In the genomic region with DNA sequence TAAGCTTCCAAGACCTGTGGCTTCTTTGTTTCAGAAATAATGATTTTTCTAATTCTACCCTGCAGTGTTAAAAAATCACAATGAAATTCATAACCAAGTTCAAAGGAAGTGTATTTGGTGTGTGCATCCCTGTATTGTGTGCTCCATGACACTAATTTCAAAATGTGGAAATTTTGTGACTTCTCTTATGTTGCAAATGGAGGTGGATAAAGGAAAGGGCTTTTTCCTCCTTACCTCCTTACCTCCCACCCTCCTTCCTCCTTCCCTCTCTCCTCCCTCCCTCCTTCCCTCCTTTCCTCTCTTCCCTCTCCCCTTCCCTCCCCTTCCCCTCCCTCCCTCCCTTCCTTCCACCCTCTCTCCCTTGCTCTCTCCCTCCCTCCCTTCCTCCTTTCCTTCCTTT, we compare ENCODE assay signal across 14 cellular contexts. TPM values are rescaled to one million over a fixed set of nuclear protein-coding genes. Genes with fewer than 3 reads are reported as not detected.
A peak's percentile ranks its signal among the peaks of the same experiment; 100 is the strongest.
DNase-seq lines count a peak whose midpoint lies in the region; ATAC-seq and TF ChIP-seq lines count a peak whose summit lies in the region.
"Had no signal": no experiment of that assay in that cellular context is flagged by ENCODE, and none has a peak within 500 bp of the region (broad histone marks: within the 10 kb centered on the region; RNA-seq: fewer than 3 reads in every experiment).

No MANE protein-coding gene starts in this region.

- H3K4me2 ChIP-seq in GM23338: 0 out of 2 replicates have a peak overlapping the region, but pooled peaks have one; percentile 46
- H3K4me2 ChIP-seq in mesendoderm (ENCODE audit: low read length): no peak overlapping the region

- no peak overlapping the region for H3K23ac ChIP-seq in mesendoderm (ENCODE audit: low read length)

- no peak overlapping the region for H3K9ac ChIP-seq in mesendoderm (ENCODE audit: low read length)
- H3K9ac ChIP-seq: GM23248 had no signal

- H3K27me3 ChIP-seq in GM23338 (ENCODE audit: insufficient read depth) (no peaks in the 10 kb centered on the region), mesendoderm (ENCODE audit: insufficient read depth, low read length, poor library complexity) (no peaks in the 10 kb centered on the region), MG63 (peaks cover 30% of the 10 kb centered on the region)

- H3K79me1 ChIP-seq in mesendoderm (ENCODE audit: low read length): no peaks in the 10 kb centered on the region

- H3K18ac ChIP-seq in mesendoderm (ENCODE audit: low read length): no peak overlapping the region

- no peak overlapping the region for H3K56ac ChIP-seq in mesendoderm (ENCODE audit: low read length)

- H3K4ac ChIP-seq in mesendoderm (ENCODE audit: low read depth, low read length): no peak overlapping the region

- no peaks in the 10 kb centered on the region for H3K36me3 ChIP-seq in GM23338 (ENCODE audit: insufficient read depth)
- no peaks in the 10 kb centered on the region for H3K36me3 ChIP-seq in mesendoderm (ENCODE audit: control insufficient read depth, insufficient read depth, low read length)
- H3K36me3 ChIP-seq in MG63: no peaks in the 10 kb centered on the region
- H3K36me3 ChIP-seq: HAP-1 had no signal

- no peaks in the 10 kb centered on the region for H4K20me1 ChIP-seq in GM23338 (replicated peaks; ENCODE audit: insufficient read depth)

- no peak overlapping the region for H2AK5ac ChIP-seq in mesendoderm (ENCODE audit: low read length)

- H3K4me1 ChIP-seq in GM23338 (ENCODE audit: insufficient read depth): no peaks in the 10 kb centered on the region
- no peaks in the 10 kb centered on the region for H3K4me1 ChIP-seq in mesendoderm (ENCODE audit: control insufficient read depth, low read depth, low read length)
- H3K4me1 ChIP-seq: HAP-1 had no signal

- H3K4me3 Mint-ChIP-seq in GM23338: no peak overlapping the region
- no peak overlapping the region for H3K4me3 Mint-ChIP-seq in activated CD4-positive, alpha-beta T cell treated with anti-CD3 and anti-CD28 coated beads, Interleukin-2, amount 10 ng/mL, durations not matched to agents 24 days and 14 days
- H3K4me3 Mint-ChIP-seq: CD4-positive, alpha-beta memory T cell; HFFc6 had no signal

- H3K4me3 ChIP-seq in GM23338 (peak overlapping the region; percentile 39; the same call in 1 of the 2 replicates), mesendoderm (ENCODE audit: low read length) (no peak overlapping the region), MG63 (no peak overlapping the region)
- H3K4me3 ChIP-seq: GM23248, HAP-1 had no signal

- H3K79me2 ChIP-seq in GM23338 (replicated peaks; ENCODE audit: insufficient read depth) (no peaks in the 10 kb centered on the region), mesendoderm (ENCODE audit: control insufficient read depth, insufficient read depth, low read length) (no peaks in the 10 kb centered on the region)

- H2BK15ac ChIP-seq in mesendoderm (replicated peaks; ENCODE audit: low read depth): no peak overlapping the region

- no peak overlapping the region for H2BK5ac ChIP-seq in mesendoderm (ENCODE audit: low read length)

- no peak overlapping the region for H4K5ac ChIP-seq in mesendoderm (ENCODE audit: low read length)

- peaks cover 27% of the 10 kb centered on the region for H3K36me3 Mint-ChIP-seq in GM23338 (ENCODE audit: low read depth)
- no peaks in the 10 kb centered on the region for H3K36me3 Mint-ChIP-seq in activated CD4-positive, alpha-beta T cell treated with anti-CD3 and anti-CD28 coated beads, Interleukin-2, amount 10 ng/mL, durations not matched to agents 24 days and 14 days (ENCODE audit: low read depth)
- H3K36me3 Mint-ChIP-seq: CD4-positive, alpha-beta memory T cell had no signal

- no peak for TF ChIP-seq CTCF in GM23338 (conservative IDR thresholded peaks at IDR 0.05; ENCODE audit: low read depth in 2 of 2)

- H3K9me3 ChIP-seq in MG63: no peaks in the 10 kb centered on the region
- H3K9me3 ChIP-seq: HAP-1 had no signal

- H4K8ac ChIP-seq in mesendoderm (ENCODE audit: low read depth, low read length): no peak overlapping the region

- H3K27me3 Mint-ChIP-seq in GM23338 (ENCODE audit: insufficient read depth, low read depth, poor library complexity): peaks cover 10% of the 10 kb centered on the region
- no peaks in the 10 kb centered on the region for H3K27me3 Mint-ChIP-seq in activated CD4-positive, alpha-beta T cell treated with anti-CD3 and anti-CD28 coated beads, Interleukin-2, amount 10 ng/mL, durations not matched to agents 24 days and 14 days

- H3K4me1 Mint-ChIP-seq in GM23338: peaks cover 20% of the 10 kb centered on the region
- H3K4me1 Mint-ChIP-seq in activated CD4-positive, alpha-beta T cell treated with anti-CD3 and anti-CD28 coated beads, Interleukin-2, amount 10 ng/mL, durations not matched to agents 24 days and 14 days: no peaks in the 10 kb centered on the region
- H3K4me1 Mint-ChIP-seq: CD4-positive, alpha-beta memory T cell had no signal

- H3F3A ChIP-seq in GM23338 (replicated peaks; ENCODE audit: low read depth): no peaks in the 10 kb centered on the region

- no peak overlapping the region for H2AFZ ChIP-seq in GM23338
- H2AFZ ChIP-seq: GM23248 had no signal

- H3K9me2 ChIP-seq in GM23338 (ENCODE audit: insufficient read depth): no peaks in the 10 kb centered on the region

- H2BK120ac ChIP-seq in mesendoderm (ENCODE audit: low read depth, low read length): no peak overlapping the region

- no peak for ATAC-seq in GM23338

- H3K27ac Mint-ChIP-seq in GM23338: no peak overlapping the region
- no peak overlapping the region for H3K27ac Mint-ChIP-seq in activated CD4-positive, alpha-beta T cell treated with anti-CD3 and anti-CD28 coated beads, Interleukin-2, amount 10 ng/mL, durations not matched to agents 24 days and 14 days
- H3K27ac Mint-ChIP-seq: CD4-positive, alpha-beta memory T cell; HFFc6 had no signal

- intact Hi-C loops in activated CD4-positive, alpha-beta T cell treated with anti-CD3 and anti-CD28 coated beads, Interleukin-2, amount 10 ng/mL, durations not matched to agents 24 days and 14 days (cut with micrococcal nuclease): no loop called here

- no peaks in the 10 kb centered on the region; the same call in 2 of the 3 replicates for H3K9me3 Mint-ChIP-seq in GM23338
- no peaks in the 10 kb centered on the region for H3K9me3 Mint-ChIP-seq in activated CD4-positive, alpha-beta T cell treated with anti-CD3 and anti-CD28 coated beads, Interleukin-2, amount 10 ng/mL, durations not matched to agents 24 days and 14 days
- H3K9me3 Mint-ChIP-seq: HFFc6 had no signal

- DNase-seq in GM23338 (ENCODE audit: low spot score) (peak; percentile 17), mesendoderm (peak; percentile 25), MG63 (no peak)
- DNase-seq in activated CD8-positive, alpha-beta memory T cell treated with anti-CD3 and anti-CD28 coated beads, Interleukin-2, amount 50 U/mL, for 4 hours: no peak
- DNase-seq in activated CD4-positive, alpha-beta T cell treated with anti-CD3 and anti-CD28 coated beads, Interleukin-2, amount 10 ng/mL, durations not matched to agents 24 days and 14 days: no peak
- DNase-seq: COR-L47, DMS53, DMS79 treated with DMSO at 0.1 percent for 48 hours had no signal

- H3K27ac ChIP-seq in GM23338 (ENCODE audit: low read depth) (no peak overlapping the region), mesendoderm (ENCODE audit: low read depth, low read length) (no peak overlapping the region)
- H3K27ac ChIP-seq: GM23248 had no signal

TF ChIP-seq in GM23338, 12 proteins besides CTCF, POLR2A, EP300 and RAD21 (continues in another document):
- TF ChIP-seq POLR2AphosphoS5 (IDR thresholded peaks at IDR 0.05; ENCODE audit: low read depth) (no peak), EZH2 (IDR thresholded peaks at IDR 0.05; ENCODE audit: low read depth, unreplicated experiment) (no peak), CREB1 (CRISPR knock-in tag; IDR thresholded peaks at IDR 0.05; ENCODE audit: low read depth) (no peak), ZNF114 (CRISPR knock-in tag; IDR thresholded peaks at IDR 0.05) (no peak)

TF ChIP-seq in PFSK-1, 5 proteins besides CTCF, POLR2A, EP300 and RAD21:
- TF ChIP-seq, protein P1, sequence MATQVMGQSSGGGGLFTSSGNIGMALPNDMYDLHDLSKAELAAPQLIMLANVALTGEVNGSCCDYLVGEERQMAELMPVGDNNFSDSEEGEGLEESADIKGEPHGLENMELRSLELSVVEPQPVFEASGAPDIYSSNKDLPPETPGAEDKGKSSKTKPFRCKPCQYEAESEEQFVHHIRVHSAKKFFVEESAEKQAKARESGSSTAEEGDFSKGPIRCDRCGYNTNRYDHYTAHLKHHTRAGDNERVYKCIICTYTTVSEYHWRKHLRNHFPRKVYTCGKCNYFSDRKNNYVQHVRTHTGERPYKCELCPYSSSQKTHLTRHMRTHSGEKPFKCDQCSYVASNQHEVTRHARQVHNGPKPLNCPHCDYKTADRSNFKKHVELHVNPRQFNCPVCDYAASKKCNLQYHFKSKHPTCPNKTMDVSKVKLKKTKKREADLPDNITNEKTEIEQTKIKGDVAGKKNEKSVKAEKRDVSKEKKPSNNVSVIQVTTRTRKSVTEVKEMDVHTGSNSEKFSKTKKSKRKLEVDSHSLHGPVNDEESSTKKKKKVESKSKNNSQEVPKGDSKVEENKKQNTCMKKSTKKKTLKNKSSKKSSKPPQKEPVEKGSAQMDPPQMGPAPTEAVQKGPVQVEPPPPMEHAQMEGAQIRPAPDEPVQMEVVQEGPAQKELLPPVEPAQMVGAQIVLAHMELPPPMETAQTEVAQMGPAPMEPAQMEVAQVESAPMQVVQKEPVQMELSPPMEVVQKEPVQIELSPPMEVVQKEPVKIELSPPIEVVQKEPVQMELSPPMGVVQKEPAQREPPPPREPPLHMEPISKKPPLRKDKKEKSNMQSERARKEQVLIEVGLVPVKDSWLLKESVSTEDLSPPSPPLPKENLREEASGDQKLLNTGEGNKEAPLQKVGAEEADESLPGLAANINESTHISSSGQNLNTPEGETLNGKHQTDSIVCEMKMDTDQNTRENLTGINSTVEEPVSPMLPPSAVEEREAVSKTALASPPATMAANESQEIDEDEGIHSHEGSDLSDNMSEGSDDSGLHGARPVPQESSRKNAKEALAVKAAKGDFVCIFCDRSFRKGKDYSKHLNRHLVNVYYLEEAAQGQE (IDR thresholded peaks at IDR 0.05; ENCODE audit: insufficient read depth in 1 of 2, low read depth in 2 of 2, low read length in 2 of 2): no peak
- peak; percentile 24; the same call in 1 of the 2 replicates for TF ChIP-seq TAF1 (IDR thresholded peaks at IDR 0.05; ENCODE audit: borderline replicate concordance, insufficient read depth, low read length)
- TF ChIP-seq POLR2AphosphoS5 (IDR thresholded peaks at IDR 0.05; ENCODE audit: low read depth, low read length): no peak
- no peak for TF ChIP-seq SIN3A (IDR thresholded peaks at IDR 0.05; ENCODE audit: borderline replicate concordance, insufficient read depth, low read length)
- TF ChIP-seq FOXP2 (optimal IDR thresholded peaks at IDR 0.05; ENCODE audit: borderline replicate concordance, extremely low read depth, extremely low read length, insufficient read depth): no peak

RNA-seq across cellular contexts. Expression of a gene that starts 10.5 kb away (rescaled TPM):
- 4.0 and 4.2 TPM in 2 replicates for total RNA-seq in GM23338 (2014; rRNA removed; shearing (Covaris generic))
- 1.2 TPM in 2 replicates for polyA plus RNA-seq in GM23338 (2016; fragmentation: Nextera tagmentation; extraction: Ambion mirVana)
- polyA plus RNA-seq in PFSK-1 (2012; ENCODE audit: insufficient read length, low read depth): 74.2 TPM
- polyA plus RNA-seq in mesendoderm (2013, experiment 1 of 2): 2.6 TPM
- 2.6 TPM for polyA plus RNA-seq in mesendoderm (2013, experiment 2 of 2)
- not detected in 2 replicates for total RNA-seq in MG63 (2014; rRNA removed; shearing (Covaris generic); ENCODE audit: low replicate concordance)
- not detected in 2 replicates for total RNA-seq in activated CD4-positive, alpha-beta T cell treated with anti-CD3 and anti-CD28 coated beads, Interleukin-2, amount 10 ng/mL, durations not matched to agents 24 days and 14 days
- total RNA-seq: Calu3 had no signal

Comparison
In these comparisons a context has a peak if more than half of its experiments do, and no peak if none do; other contexts are left out.
1. DNase-seq: peak in GM23338 (single experiment) and mesendoderm (single experiment); none in MG63 (single experiment), activated CD8-positive, alpha-beta memory T cell treated with anti-CD3 and anti-CD28 coated beads, Interleukin-2, amount 50 U/mL, for 4 hours (single experiment) and activated CD4-positive, alpha-beta T cell treated with anti-CD3 and anti-CD28 coated beads, Interleukin-2, amount 10 ng/mL, durations not matched to agents 24 days and 14 days (single experiment).